Comparison of ENCODE assay signal across 8 cellular contexts in genomic region chr2:28870146-28870891, GRCh38. TPM values are rescaled to one million over a fixed set of nuclear protein-coding genes. Genes with fewer than 3 reads are reported as not detected.
DNase-seq lines count a peak whose midpoint lies in the region; ATAC-seq lines count a peak whose summit lies in the region.

Gene TRMT61B, minus strand, starts transcription at chr2:28870309. Its CDS starts 32 bp downstream, at chr2:28870277.

- peak within 1 kb of the TSS; percentile 94 for H3K4me3 ChIP-seq in effector memory CD4-positive, alpha-beta T cell (ENCODE audit: insufficient read depth, low read depth, low read length, poor library complexity, severe bottlenecking)

- in situ Hi-C loops in Caki2 (cut with HindIII; ENCODE audit: low pct_unique_long_range_greater_than_20kb, low sequenced_read_pairs): no loop called here

- no peaks in the 10 kb centered on the region for H3K9me3 ChIP-seq in effector memory CD4-positive, alpha-beta T cell (ENCODE audit: control insufficient read depth, low read length)

- ATAC-seq in GM21390 (IDR thresholded peaks at IDR 0.05; ENCODE audit: unreplicated experiment): peak; percentile 97

- DNase-seq in Caki2 (ENCODE audit: low read depth) (peak; percentile 96), HUDEP-2 (lab: John Stamatoyannopoulos, UW; ENCODE audit: unreplicated experiment in 76 of 76) (peak in 75 of 76 experiments; percentile 60 to 96 (median 88)), NOMO-1 treated with dmso at 0.1 percent for 144 hours (lab: John Stamatoyannopoulos, UW; ENCODE audit: unreplicated experiment) (peak; percentile 94), medulla oblongata (ENCODE audit: extremely low spot score) (peak; percentile 95)
- DNase-seq in activated CD8-positive, alpha-beta memory T cell treated with anti-CD3 and anti-CD28 coated beads for 4 hours (ENCODE audit: low read depth in 2 of 2): peak; percentile 94 to 96
- peak; percentile 88 to 94 (median 94) for DNase-seq in effector memory CD4-positive, alpha-beta T cell
- DNase-seq in stimulated activated CD4-positive, alpha-beta T cell treated with anti-CD3 and anti-CD28 coated beads, TNF-alpha, amount 100 ng/mL, for 48 hours (ENCODE audit: low read depth in 3 of 3): peak; percentile 93 to 94 (median 93)

- peaks cover 12% of the 10 kb centered on the region for H3K4me1 ChIP-seq in effector memory CD4-positive, alpha-beta T cell (ENCODE audit: control insufficient read depth, insufficient read depth, low read length, poor library complexity, severe bottlenecking)

- peaks cover under 1% of the 10 kb centered on the region for H3K36me3 ChIP-seq in effector memory CD4-positive, alpha-beta T cell (ENCODE audit: control insufficient read depth, insufficient read depth, low read length)

- H3K27me3 ChIP-seq in effector memory CD4-positive, alpha-beta T cell (replicated peaks; ENCODE audit: control insufficient read depth, insufficient read depth, low read length, poor library complexity, severe bottlenecking): no peaks in the 10 kb centered on the region

- H3K27ac ChIP-seq in effector memory CD4-positive, alpha-beta T cell (ENCODE audit: insufficient read depth, low read length, poor library complexity, severe bottlenecking): peak within 1 kb of the TSS; percentile 81

RNA-seq across cellular contexts. Expression of gene TRMT61B, which starts in this region (rescaled TPM):
- 19.7 and 23.1 TPM in 2 replicates for total RNA-seq in Caki2 (2014; rRNA removed; shearing (Covaris generic); ENCODE audit: low replicate concordance)

Comparison
In these comparisons a context has a peak if more than half of its experiments do, and no peak if none do; other contexts are left out.
1. Peak in every context shown above with its lines: DNase-seq, ATAC-seq, H3K4me3 ChIP-seq and H3K27ac ChIP-seq.